In genomic region chr7:144384071-144384470, GRCh38 we compare ENCODE assay signal across 11 cellular contexts. TPM values are rescaled to one million over a fixed set of nuclear protein-coding genes. Genes with fewer than 3 reads are reported as not detected.
A peak's percentile ranks its signal among the peaks of the same experiment; 100 is the strongest.
DNase-seq lines count a peak whose midpoint lies in the region; ATAC-seq, FAIRE-seq and TF ChIP-seq lines count a peak whose summit lies in the region.
"Had no signal": no experiment of that assay in that cellular context is flagged by ENCODE, and none has a peak within 500 bp of the region (broad histone marks: within the 10 kb centered on the region; RNA-seq: fewer than 3 reads in every experiment).

No MANE protein-coding gene starts in this region.

- no peak overlapping the region for H3K4me2 ChIP-seq in MM.1S (ENCODE audit: low read depth, low read length)

- H2AFZ ChIP-seq in MM.1S (ENCODE audit: low read length): no peak overlapping the region

- intact Hi-C loops in Caco-2 (cut with micrococcal nuclease; ENCODE audit: unreplicated experiment) (no loop called here), Right ventricle myocardium superior (cut with DNase I) (no loop called here)

- H3K9me3 ChIP-seq in Caco-2 (no peaks in the 10 kb centered on the region), MM.1S (replicated peaks; ENCODE audit: insufficient read depth, low read length) (no peaks in the 10 kb centered on the region)
- H3K9me3 ChIP-seq: heart right ventricle had no signal

- DNase-seq in Caco-2 (peak in 1 of 2 experiments; percentile 51), MM.1S (peak; percentile 0), iris pigment epithelial cell (ENCODE audit: low read depth) (peak; percentile 84), midbrain (lab: John Stamatoyannopoulos, UW) (no peak), H54 (ENCODE audit: insufficient read length, low spot score) (no peak), Right ventricle myocardium superior (no peak)
- DNase-seq: activated T-cell treated with anti-CD3 and anti-CD28 coated beads, Interleukin-2, amount 50 U/mL, for 1 hour; heart right ventricle had no signal

- H3K9me3 Mint-ChIP-seq in Caco-2 (ENCODE audit: unreplicated experiment): no peaks in the 10 kb centered on the region

- peaks cover 4% of the 10 kb centered on the region for H3K36me3 Mint-ChIP-seq in Caco-2 (ENCODE audit: insufficient read depth, unreplicated experiment)

- no TSS peak for BruUV-seq in Caco-2 (replicated peaks; lab: Mats Ljungman, UMichigan)

- POLR2A ChIA-PET in Caco-2 (lab: Charles Lee): no interaction called here

- H3K27me3 ChIP-seq in Caco-2 (replicated peaks; ENCODE audit: control insufficient read depth, insufficient read depth, low read length): no peaks in the 10 kb centered on the region
- no peaks in the 10 kb centered on the region for H3K27me3 ChIP-seq in MM.1S (replicated peaks; ENCODE audit: insufficient read depth, low read length)
- H3K27me3 ChIP-seq: heart right ventricle had no signal

- peak overlapping the region; percentile 72 for H3K4me3 Mint-ChIP-seq in Caco-2 (ENCODE audit: unreplicated experiment)

- no peak overlapping the region for H3K9ac ChIP-seq in MM.1S (ENCODE audit: low read length)

- no peak for FAIRE-seq in H54 (lab: Jason Lieb, UNC)

- H3K4me3 ChIP-seq in Caco-2 (ENCODE audit: low read depth, low read length) (peak overlapping the region; percentile 39), MM.1S (ENCODE audit: low read length) (no peak overlapping the region)
- H3K4me3 ChIP-seq: heart right ventricle had no signal

- no peaks in the 10 kb centered on the region for H4K20me1 ChIP-seq in MM.1S (ENCODE audit: insufficient read depth, low read length)

- no peaks in the 10 kb centered on the region for H3K79me2 ChIP-seq in MM.1S (ENCODE audit: low read length)

- CTCF ChIA-PET in Caco-2 (lab: Charles Lee): interaction anchor here (0.6 to 0.7 kb wide), 2 partner anchors 212 to 256 kb away, joined by 3 read pairs; no protein-coding TSS in a partner anchor

- peak; percentile 90 for ATAC-seq in GM21619 (IDR thresholded peaks at IDR 0.05; ENCODE audit: unreplicated experiment)
- no peak for ATAC-seq in HG03135 (IDR thresholded peaks at IDR 0.05; ENCODE audit: unreplicated experiment)
- ATAC-seq in Right ventricle myocardium superior (ENCODE audit: poor library complexity): no peak
- ATAC-seq: heart right ventricle had no signal

- no peaks in the 10 kb centered on the region for H3F3A ChIP-seq in MM.1S (ENCODE audit: insufficient read depth, low read length)

- H3K9me2 ChIP-seq in MM.1S (replicated peaks; ENCODE audit: insufficient read depth, low read length): no peaks in the 10 kb centered on the region

- TF ChIP-seq CTCF in Caco-2 (IDR thresholded peaks at IDR 0.05; ENCODE audit: insufficient read depth in 1 of 2, low read depth in 1 of 2, low read length in 1 of 2, severe bottlenecking in 1 of 2, unreplicated experiment in 1 of 2) (no peak), MM.1S (IDR thresholded peaks at IDR 0.05; ENCODE audit: low read length) (no peak)

- H3K4me1 Mint-ChIP-seq in Caco-2 (ENCODE audit: low read depth, unreplicated experiment): peaks cover 15% of the 10 kb centered on the region

- H3K27ac Mint-ChIP-seq in Caco-2 (ENCODE audit: unreplicated experiment): peak overlapping the region; percentile 62

- no peak for TF ChIP-seq POLR2A in H54 (IDR thresholded peaks at IDR 0.05; ENCODE audit: low read depth, low read length)

- H3K36me3 ChIP-seq in Caco-2 (ENCODE audit: control insufficient read depth, insufficient read depth, low read length): no peaks in the 10 kb centered on the region
- no peaks in the 10 kb centered on the region for H3K36me3 ChIP-seq in MM.1S (replicated peaks; ENCODE audit: insufficient read depth, low read length)

- H3K27me3 Mint-ChIP-seq in Caco-2 (ENCODE audit: insufficient read depth, unreplicated experiment): no peaks in the 10 kb centered on the region

- 0 out of 2 replicates have a peak, but pooled peaks cover 12% of the 10 kb centered on the region for H3K4me1 ChIP-seq in Caco-2
- no peaks in the 10 kb centered on the region for H3K4me1 ChIP-seq in MM.1S (ENCODE audit: low read length)
- H3K4me1 ChIP-seq: heart right ventricle had no signal

- H3K27ac ChIP-seq in MM.1S (ENCODE audit: low read length): no peak overlapping the region
- H3K27ac ChIP-seq: C4-2B, heart right ventricle had no signal

RNA-seq across cellular contexts. Expression of gene NOBOX, which starts 19.4 kb away (rescaled TPM):
- total RNA-seq in Caco-2 (2022): not detected in 2 replicates
- total RNA-seq in Right ventricle myocardium superior: not detected
- total RNA-seq: heart right ventricle had no signal

RNA-seq across cellular contexts. Expression of gene ARHGEF5, which starts 28.9 kb away (rescaled TPM):
- total RNA-seq in Caco-2 (2022) (21.4 and 26.4 TPM in 2 replicates), Right ventricle myocardium superior (1.6 TPM)

Comparison
In these comparisons a context has a peak if more than half of its experiments do, and no peak if none do; other contexts are left out.
1. DNase-seq: peak in MM.1S (single experiment) and iris pigment epithelial cell (single experiment); none in midbrain (single experiment), H54 (single experiment) and Right ventricle myocardium superior (single experiment).